In genomic region chr15:65841121-65841930, GRCh38 we compare ENCODE assay signal across 12 cellular contexts. TPM values are rescaled to one million over a fixed set of nuclear protein-coding genes. Genes with fewer than 3 reads are reported as not detected.
A peak's percentile ranks its signal among the peaks of the same experiment; 100 is the strongest.
DNase-seq lines count a peak whose midpoint lies in the region; ATAC-seq, FAIRE-seq and TF ChIP-seq lines count a peak whose summit lies in the region.
"Had no signal": no experiment of that assay in that cellular context is flagged by ENCODE, and none has a peak within 500 bp of the region (broad histone marks: within the 10 kb centered on the region; RNA-seq: fewer than 3 reads in every experiment).

No MANE protein-coding gene starts in this region.

- H3K27me3 ChIP-seq in bronchial epithelial cell (ENCODE audit: control insufficient read depth, insufficient read depth, low read length), result no peaks in the 10 kb centered on the region
- H3K27me3 ChIP-seq: vagina had no signal

- peak overlapping the region; percentile 8 for H3K4me3 ChIP-seq in bronchial epithelial cell (ENCODE audit: low read depth, low read length)
- H3K4me3 ChIP-seq: vagina had no signal

- H3K27me3 Mint-ChIP-seq in activated naive CD4-positive, alpha-beta T cell treated with anti-CD3 and anti-CD28 coated beads, Interleukin-2, amount 10 ng/mL, durations not matched to agents 7 days and 5 days, result peaks cover 12% of the 10 kb centered on the region

- no peaks in the 10 kb centered on the region for H3K9me3 Mint-ChIP-seq in activated naive CD4-positive, alpha-beta T cell treated with anti-CD3 and anti-CD28 coated beads, Interleukin-2, amount 10 ng/mL, durations not matched to agents 7 days and 5 days

- no peaks in the 10 kb centered on the region for H3K36me3 ChIP-seq in bronchial epithelial cell (ENCODE audit: control insufficient read depth, insufficient read depth, low read length)
- H3K36me3 ChIP-seq: vagina had no signal

- DNase-seq in SKM-1 (lab: John Stamatoyannopoulos, UW; ENCODE audit: unreplicated experiment) (peak; percentile 31), SKM-1 treated with dmso at 0.1 percent for 144 hours (lab: John Stamatoyannopoulos, UW; ENCODE audit: unreplicated experiment) (no peak), bronchial epithelial cell (ENCODE audit: low read depth) (peak; percentile 44), left lobe of liver (ENCODE audit: low spot score) (peak; percentile 35), cerebellar nuclear complex (lab: John Stamatoyannopoulos, UW) (no peak)
- DNase-seq in stimulated activated CD4-positive, alpha-beta T cell treated with anti-CD3 and anti-CD28 coated beads, Interleukin-1b, Interleukin-23, amount 100 ng/mL, for 48 hours, result no peak
- DNase-seq in activated naive CD4-positive, alpha-beta T cell treated with anti-CD3 and anti-CD28 coated beads, Interleukin-2, amount 10 ng/mL, durations not matched to agents 7 days and 5 days, result no peak
- DNase-seq: activated gamma-delta T cell treated with Interleukin-2 at 50 U/mL for 16 hours had no signal

- no peak overlapping the region for H3K27ac Mint-ChIP-seq in activated naive CD4-positive, alpha-beta T cell treated with anti-CD3 and anti-CD28 coated beads, Interleukin-2, amount 10 ng/mL, durations not matched to agents 7 days and 5 days
- H3K27ac Mint-ChIP-seq: B cell, WTC11 had no signal

- no peak overlapping the region for H3K4me3 Mint-ChIP-seq in activated naive CD4-positive, alpha-beta T cell treated with anti-CD3 and anti-CD28 coated beads, Interleukin-2, amount 10 ng/mL, durations not matched to agents 7 days and 5 days
- H3K4me3 Mint-ChIP-seq: B cell, WTC11 had no signal

- ATAC-seq in left lobe of liver, result peak; percentile 31
- no peak for ATAC-seq in GM21723 (IDR thresholded peaks at IDR 0.05; ENCODE audit: unreplicated experiment)
- ATAC-seq: WTC11 had no signal

- TF ChIP-seq CTCF in bronchial epithelial cell (IDR thresholded peaks at IDR 0.05; ENCODE audit: insufficient read depth, low read length, severe bottlenecking), result no peak

- H3K4me1 Mint-ChIP-seq in activated naive CD4-positive, alpha-beta T cell treated with anti-CD3 and anti-CD28 coated beads, Interleukin-2, amount 10 ng/mL, durations not matched to agents 7 days and 5 days, result no peaks in the 10 kb centered on the region

- CTCF ChIA-PET in activated naive CD4-positive, alpha-beta T cell treated with anti-CD3 and anti-CD28 coated beads, Interleukin-2, amount 10 ng/mL, durations not matched to agents 7 days and 5 days (lab: Charles Lee), result interaction anchor here (0.7 kb wide), 1 partner anchor 202 kb away, joined by 3 read pairs; no protein-coding TSS in a partner anchor

- H3K36me3 Mint-ChIP-seq in activated naive CD4-positive, alpha-beta T cell treated with anti-CD3 and anti-CD28 coated beads, Interleukin-2, amount 10 ng/mL, durations not matched to agents 7 days and 5 days, result no peaks in the 10 kb centered on the region
- H3K36me3 Mint-ChIP-seq: WTC11 had no signal

- no peak for FAIRE-seq in bronchial epithelial cell (lab: Jason Lieb, UNC)

RNA-seq across cellular contexts. Expression of gene RAB11A, which starts 28.0 kb away (rescaled TPM):
- total RNA-seq in bronchial epithelial cell, result 167 and 195 TPM in 2 replicates
- total RNA-seq in left lobe of liver, result 54.2 TPM

RNA-seq across cellular contexts. Expression of gene DENND4A, which starts 49.2 kb away (rescaled TPM):
- total RNA-seq in bronchial epithelial cell, result 11.1 and 12.0 TPM in 2 replicates
- total RNA-seq in left lobe of liver, result 10.7 TPM

Comparison
In these comparisons a context has a peak if more than half of its experiments do, and no peak if none do; other contexts are left out.
1. DNase-seq: peak in SKM-1 (single experiment), bronchial epithelial cell (single experiment) and left lobe of liver (single experiment); none in SKM-1 treated with dmso at 0.1 percent for 144 hours (single experiment), stimulated activated CD4-positive, alpha-beta T cell treated with anti-CD3 and anti-CD28 coated beads, Interleukin-1b, Interleukin-23, amount 100 ng/mL, for 48 hours (single experiment), activated naive CD4-positive, alpha-beta T cell treated with anti-CD3 and anti-CD28 coated beads, Interleukin-2, amount 10 ng/mL, durations not matched to agents 7 days and 5 days (single experiment) and cerebellar nuclear complex (0 of 2).